Comparison of ENCODE assay signal across 11 cellular contexts in the genomic region with DNA sequence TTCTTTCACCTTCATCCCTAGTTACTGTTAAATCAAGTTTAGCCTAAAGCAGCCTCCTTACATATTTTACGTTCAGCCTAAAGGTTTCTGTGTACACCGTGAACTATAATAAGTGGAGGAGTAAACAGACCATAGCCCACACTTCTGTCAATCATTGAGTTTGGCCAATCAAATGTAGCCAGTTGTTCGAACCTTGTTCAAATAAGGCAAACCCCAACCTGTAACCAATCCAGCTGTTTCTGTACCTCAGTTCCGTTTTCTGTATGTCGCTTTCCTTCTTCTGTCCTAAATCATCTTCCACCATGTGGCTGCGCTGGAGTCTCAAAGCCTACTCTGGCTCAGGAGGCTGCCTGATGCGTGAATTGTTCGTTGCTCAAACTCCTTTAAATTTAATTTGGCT. TPM values are rescaled to one million over a fixed set of nuclear protein-coding genes. Genes with fewer than 3 reads are reported as not detected.
A peak's percentile ranks its signal among the peaks of the same experiment; 100 is the strongest.
DNase-seq lines count a peak whose midpoint lies in the region; ATAC-seq and TF ChIP-seq lines count a peak whose summit lies in the region.
"Had no signal": no experiment of that assay in that cellular context is flagged by ENCODE, and none has a peak within 500 bp of the region (broad histone marks: within the 10 kb centered on the region; RNA-seq: fewer than 3 reads in every experiment).

No MANE protein-coding gene starts in this region.

- peak overlapping the region; percentile 91 to 94 for H3K4me3 Mint-ChIP-seq in activated T-cell treated with anti-CD3 and anti-CD28 coated beads, Interleukin-2, amount 50 U/mL, for 72 hours
- peak overlapping the region; percentile 92 for H3K4me3 Mint-ChIP-seq in glutamatergic neuron (ENCODE audit: unreplicated experiment)
- H3K4me3 Mint-ChIP-seq in stimulated activated memory B cell treated with anti-CD40 and anti-IgM and Interleukin-4, amounts not matched to agents 10 μg/mL and 1 μg/mL and 100 μg/mL, for 72 hours = peak overlapping the region; percentile 96

- peaks cover 44% of the 10 kb centered on the region for H3K4me1 Mint-ChIP-seq in activated T-cell treated with anti-CD3 and anti-CD28 coated beads, Interleukin-2, amount 50 U/mL, for 72 hours (ENCODE audit: low read depth)
- H3K4me1 Mint-ChIP-seq in glutamatergic neuron (ENCODE audit: low read depth, unreplicated experiment) = peaks cover 4% of the 10 kb centered on the region
- peaks cover 38% of the 10 kb centered on the region for H3K4me1 Mint-ChIP-seq in stimulated activated memory B cell treated with anti-CD40 and anti-IgM and Interleukin-4, amounts not matched to agents 10 μg/mL and 1 μg/mL and 100 μg/mL, for 72 hours

- H3K27me3 Mint-ChIP-seq in activated T-cell treated with anti-CD3 and anti-CD28 coated beads, Interleukin-2, amount 50 U/mL, for 72 hours (ENCODE audit: low read depth) = no peaks in the 10 kb centered on the region
- peaks cover 3% of the 10 kb centered on the region for H3K27me3 Mint-ChIP-seq in glutamatergic neuron (ENCODE audit: unreplicated experiment)
- no peaks in the 10 kb centered on the region for H3K27me3 Mint-ChIP-seq in stimulated activated memory B cell treated with anti-CD40 and anti-IgM and Interleukin-4, amounts not matched to agents 10 μg/mL and 1 μg/mL and 100 μg/mL, for 72 hours

- intact Hi-C loops in Panc1 (cut with micrococcal nuclease; ENCODE audit: unreplicated experiment) = no loop called here

- peaks cover 5% of the 10 kb centered on the region; the same call in 1 of the 2 replicates for H3K36me3 ChIP-seq in Panc1 (ENCODE audit: control insufficient read depth, insufficient read depth, low read length)

- CTCF ChIA-PET in Panc1 (lab: Charles Lee) = no interaction called here

- no peaks in the 10 kb centered on the region for H3K27me3 ChIP-seq in Panc1 (ENCODE audit: control insufficient read depth, insufficient read depth, low read length)

- POLR2A ChIA-PET in Panc1 (lab: Charles Lee) = no interaction called here

- H3K9me3 ChIP-seq in Panc1 (ENCODE audit: control insufficient read depth, insufficient read depth, low read depth, low read length) = no peaks in the 10 kb centered on the region

- no peak overlapping the region for H3K4me3 ChIP-seq in Panc1 (ENCODE audit: low read depth in 2 of 2, low read length in 2 of 2)

- TF ChIP-seq CTCF in Panc1 (IDR thresholded peaks at IDR 0.05) (0 out of 2 replicates have a peak, but pooled peaks have one; percentile 7), glutamatergic neuron (IDR thresholded peaks at IDR 0.05; ENCODE audit: partially characterized antibody, unreplicated experiment) (no peak), GM20000 (IDR thresholded peaks at IDR 0.05; ENCODE audit: extremely low read depth, missing control alignments) (no peak)

- in situ Hi-C loops in Panc1 (cut with HindIII; ENCODE audit: low pct_unique_long_range_greater_than_20kb, low sequenced_read_pairs) = no loop called here

- H3K36me3 Mint-ChIP-seq in activated T-cell treated with anti-CD3 and anti-CD28 coated beads, Interleukin-2, amount 50 U/mL, for 72 hours (ENCODE audit: insufficient read depth in 2 of 2) = no peaks in the 10 kb centered on the region
- no peaks in the 10 kb centered on the region for H3K36me3 Mint-ChIP-seq in glutamatergic neuron (ENCODE audit: unreplicated experiment)
- H3K36me3 Mint-ChIP-seq in stimulated activated memory B cell treated with anti-CD40 and anti-IgM and Interleukin-4, amounts not matched to agents 10 μg/mL and 1 μg/mL and 100 μg/mL, for 72 hours = no peaks in the 10 kb centered on the region

- H3K27ac ChIP-seq in Panc1 (ENCODE audit: low read length) = peak overlapping the region; percentile 95
- H3K27ac ChIP-seq: epithelial cell of prostate, KMS-11 had no signal

- peaks cover 16% of the 10 kb centered on the region; the same call in 1 of the 2 replicates for H3K4me1 ChIP-seq in Panc1 (ENCODE audit: control insufficient read depth, insufficient read depth, low read length)

- BruUV-seq in Panc1 (replicated peaks; lab: Mats Ljungman, UMichigan) = no TSS peak

- no peak for DNase-seq in activated T-cell treated with anti-CD3 and anti-CD28 coated beads, Interleukin-2, amount 50 U/mL, for 72 hours
- no peak for DNase-seq in activated T-cell treated with anti-CD3 and anti-CD28 coated beads, Interleukin-2, amount 50 U/mL, for 48 hours
- DNase-seq in Panc1 (ENCODE audit: low read depth, low spot score) (no peak), glutamatergic neuron (no peak), GM20000 (ENCODE audit: low spot score) (no peak), DMS153 treated with DMSO at 0.1 percent for 48 hours (lab: John Stamatoyannopoulos, UW; ENCODE audit: unreplicated experiment) (no peak), SHP77 treated with DMSO at 0.1 percent for 48 hours (lab: John Stamatoyannopoulos, UW) (no peak)
- DNase-seq: NK-92 treated with Interleukin-12 subunit alpha and Interleukin-12 subunit beta, amount 100 ng/mL, for 24 hours had no signal

- no peaks in the 10 kb centered on the region for H3K9me3 Mint-ChIP-seq in activated T-cell treated with anti-CD3 and anti-CD28 coated beads, Interleukin-2, amount 50 U/mL, for 72 hours
- peaks cover 8% of the 10 kb centered on the region for H3K9me3 Mint-ChIP-seq in glutamatergic neuron (ENCODE audit: unreplicated experiment)
- no peaks in the 10 kb centered on the region for H3K9me3 Mint-ChIP-seq in stimulated activated memory B cell treated with anti-CD40 and anti-IgM and Interleukin-4, amounts not matched to agents 10 μg/mL and 1 μg/mL and 100 μg/mL, for 72 hours

- no peak for ATAC-seq in activated T-cell treated with anti-CD3 and anti-CD28 coated beads, Interleukin-2, amount 50 U/mL, for 72 hours (replicated peaks in 1 of 2)
- no peak for ATAC-seq in Panc1
- ATAC-seq in stimulated activated memory B cell treated with anti-CD40 and anti-IgM and Interleukin-4, amounts not matched to agents 10 μg/mL and 1 μg/mL and 100 μg/mL, for 72 hours = no peak

- H3K27ac Mint-ChIP-seq in activated T-cell treated with anti-CD3 and anti-CD28 coated beads, Interleukin-2, amount 50 U/mL, for 72 hours = no peak overlapping the region
- H3K27ac Mint-ChIP-seq in glutamatergic neuron (ENCODE audit: unreplicated experiment) = peak overlapping the region; percentile 98
- H3K27ac Mint-ChIP-seq in stimulated activated memory B cell treated with anti-CD40 and anti-IgM and Interleukin-4, amounts not matched to agents 10 μg/mL and 1 μg/mL and 100 μg/mL, for 72 hours = peak overlapping the region; percentile 50

RNA-seq across cellular contexts. Expression of a gene that starts 1.8 kb away (rescaled TPM):
- total RNA-seq in activated T-cell treated with anti-CD3 and anti-CD28 coated beads, Interleukin-2, amount 50 U/mL, for 72 hours = 1 to 10 TPM; 4.9 to 5.0 TPM
- total RNA-seq in Panc1 (2021; ENCODE audit: unreplicated experiment) = 9.5 TPM
- polyA plus RNA-seq in Panc1 (2012; ENCODE audit: insufficient read length) = 3.4 TPM
- 12.1 TPM for total RNA-seq in glutamatergic neuron (ENCODE audit: unreplicated experiment)
